29 cellular contexts compared by ENCODE assay signal in the genomic region with DNA sequence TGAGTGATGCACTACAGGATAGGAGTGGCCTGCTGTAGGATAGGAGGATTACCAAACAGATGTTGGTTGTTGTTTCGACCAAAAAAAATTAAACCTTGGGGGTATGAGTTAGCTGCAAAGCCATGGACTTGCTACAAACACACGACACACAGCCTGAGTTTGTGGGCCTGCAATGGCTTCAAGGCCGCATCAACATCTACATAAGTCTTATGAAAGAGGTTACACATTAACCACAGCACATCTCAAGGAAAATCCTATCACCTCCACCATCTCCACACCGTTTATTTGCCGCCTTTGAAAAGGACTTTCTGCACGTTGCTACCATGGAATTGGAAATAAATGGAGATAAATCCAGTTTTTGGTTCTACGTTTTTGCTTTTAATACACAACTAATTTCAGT. TPM values are rescaled to one million over a fixed set of nuclear protein-coding genes. Genes with fewer than 3 reads are reported as not detected.
A peak's percentile ranks its signal among the peaks of the same experiment; 100 is the strongest.
DNase-seq lines count a peak whose midpoint lies in the region; ATAC-seq and TF ChIP-seq lines count a peak whose summit lies in the region.
"Had no signal": no experiment of that assay in that cellular context is flagged by ENCODE, and none has a peak within 500 bp of the region (broad histone marks: within the 10 kb centered on the region; RNA-seq: fewer than 3 reads in every experiment).

No MANE protein-coding gene starts in this region.

- no peak for ATAC-seq in gastroesophageal sphincter
- ATAC-seq: HCT116; K562; psoas muscle; Right ventricle myocardium inferior; SK-N-SH treated with all-trans-retinoic acid at 6 μM for 48 hours; stimulated activated effector memory CD8-positive, alpha-beta T cell treated with anti-CD3 and anti-CD28 coated beads, Interleukin-12 subunit alpha, Interleukin-12 subunit beta, amount 100 ng/mL, for 72 hours had no signal

- H2BK15ac ChIP-seq in H9 (ENCODE audit: low read depth, low read length) = no peak overlapping the region

- TF ChIP-seq CTCF in H9 (conservative IDR thresholded peaks at IDR 0.05) (no peak), VCaP (conservative IDR thresholded peaks at IDR 0.05) (no peak), gastroesophageal sphincter (IDR thresholded peaks at IDR 0.05) (no peak), MM.1S (IDR thresholded peaks at IDR 0.05; ENCODE audit: low read length) (no peak)

- H2BK120ac ChIP-seq in H9 (ENCODE audit: low read depth, low read length, poor library complexity, severe bottlenecking) = no peak overlapping the region

- H2AFZ ChIP-seq in H9 (ENCODE audit: low read length) (no peak overlapping the region), MM.1S (ENCODE audit: low read length) (no peak overlapping the region)

- no peak overlapping the region for H3K4me3 Mint-ChIP-seq in H9
- H3K4me3 Mint-ChIP-seq: activated CD4-positive, alpha-beta memory T cell treated with anti-CD3 and anti-CD28 coated beads, Interleukin-2, amount 10 ng/mL, durations not matched to agents 7 days and 5 days; activated naive CD4-positive, alpha-beta T cell treated with anti-CD3 and anti-CD28 coated beads for 36 hours; stimulated activated effector memory CD8-positive, alpha-beta T cell treated with anti-CD3 and anti-CD28 coated beads, Interleukin-12 subunit alpha, Interleukin-12 subunit beta, amount 100 ng/mL, for 72 hours had no signal

- H3K9me3 Mint-ChIP-seq in H9 = no peaks in the 10 kb centered on the region
- H3K9me3 Mint-ChIP-seq: activated naive CD4-positive, alpha-beta T cell treated with anti-CD3 and anti-CD28 coated beads for 36 hours had no signal

- DNase-seq in H9 = peak; percentile 6
- no peak for DNase-seq in occipital lobe (lab: John Stamatoyannopoulos, UW)
- no peak for DNase-seq in dedifferentiated amniotic fluid mesenchymal stem cell (ENCODE audit: extremely low spot score)
- no peak for DNase-seq in Kasumi-1 (lab: John Stamatoyannopoulos, UW)
- no peak for DNase-seq in MM.1S
- DNase-seq: activated CD4-positive, alpha-beta memory T cell treated with anti-CD3 and anti-CD28 coated beads, Interleukin-2, amount 10 ng/mL, durations not matched to agents 7 days and 5 days; activated CD4-positive, alpha-beta T cell treated with anti-CD3 and anti-CD28 coated beads for 1 hour; activated CD8-positive, alpha-beta memory T cell treated with anti-CD3 and anti-CD28 coated beads, Interleukin-2, amount 50 U/mL, for 4 hours; activated naive CD4-positive, alpha-beta T cell treated with anti-CD3 and anti-CD28 coated beads for 36 hours; brain microvascular endothelial cell; C1 segment of cervical spinal cord; COR-L47; DMS79; effector CD4-positive, alpha-beta T cell; mesenchymal stem cell; MG63; NCI-H2029; NCI-H2227 treated with DMSO at 0.1 percent for 48 hours; NCI-H526; psoas muscle had no signal

- no peaks in the 10 kb centered on the region for H3K27me3 Mint-ChIP-seq in H9 (ENCODE audit: low read depth)

- no peak overlapping the region for H3K14ac ChIP-seq in H9 (ENCODE audit: insufficient read depth, low read length)

- H3K4me2 ChIP-seq in H9 (ENCODE audit: insufficient read depth, insufficient read length, low read length) = no peak overlapping the region
- H3K4me2 ChIP-seq in MM.1S (ENCODE audit: low read depth, low read length) = no peak overlapping the region

- H3K27ac ChIP-seq in H9 (ENCODE audit: insufficient read length, low read depth, low read length) (no peak overlapping the region), VCaP (peak overlapping the region; percentile 96), gastroesophageal sphincter (peak overlapping the region in 3 of 4 donors; percentile 31 to 99 (median 93)), rectal smooth muscle tissue (ENCODE audit: low read depth, low read length) (peak overlapping the region; percentile 66), MM.1S (ENCODE audit: low read length) (no peak overlapping the region)
- H3K27ac ChIP-seq: brain microvascular endothelial cell, epithelial cell of prostate, psoas muscle had no signal

- H4K5ac ChIP-seq in H9 (ENCODE audit: insufficient read length, low read depth, low read length) = no peak overlapping the region

- no peak overlapping the region for H3T11ph ChIP-seq in H9 (ENCODE audit: low read length)

- H3K56ac ChIP-seq in H9 (ENCODE audit: insufficient read length, low read depth, low read length) = no peak overlapping the region

- peaks cover 9% of the 10 kb centered on the region for H3K79me1 ChIP-seq in H9 (ENCODE audit: insufficient read depth, low read depth, low read length, poor library complexity, severe bottlenecking)

- H3K79me2 ChIP-seq in H9 (ENCODE audit: insufficient read depth, low read length) (peaks cover 88% of the 10 kb centered on the region), MM.1S (ENCODE audit: low read length) (peaks cover 100% of the 10 kb centered on the region)

- TF ChIP-seq EP300 in gastroesophageal sphincter (IDR thresholded peaks at IDR 0.05) = no peak

- H2BK20ac ChIP-seq in H9 (ENCODE audit: low read depth, low read length, poor library complexity, severe bottlenecking) = no peak overlapping the region

- H3K27me3 ChIP-seq in H9 (ENCODE audit: insufficient read depth, low read length) (no peaks in the 10 kb centered on the region), gastroesophageal sphincter (no peaks in the 10 kb centered on the region), rectal smooth muscle tissue (ENCODE audit: control insufficient read depth, insufficient read depth, low read length) (no peaks in the 10 kb centered on the region), MM.1S (replicated peaks; ENCODE audit: insufficient read depth, low read length) (no peaks in the 10 kb centered on the region)
- H3K27me3 ChIP-seq: brain microvascular endothelial cell, MG63 had no signal

- peaks cover 1 to 14% of the 10 kb centered on the region in 2 experiments for H3K4me1 Mint-ChIP-seq in H9

- H2BK5ac ChIP-seq in H9 (ENCODE audit: insufficient read length, low read length) = no peak overlapping the region

- no peaks in the 10 kb centered on the region for H3K9me3 ChIP-seq in H9 (ENCODE audit: control insufficient read depth, low read depth, low read length)
- H3K9me3 ChIP-seq in gastroesophageal sphincter = no peaks in the 10 kb centered on the region
- no peaks in the 10 kb centered on the region for H3K9me3 ChIP-seq in MM.1S (replicated peaks; ENCODE audit: insufficient read depth, low read length)
- H3K9me3 ChIP-seq: MG63, psoas muscle had no signal

- no peak for TF ChIP-seq POLR2A in gastroesophageal sphincter (IDR thresholded peaks at IDR 0.05)

- H3K36me3 ChIP-seq in gastroesophageal sphincter (no peaks in the 10 kb centered on the region), rectal smooth muscle tissue (ENCODE audit: control insufficient read depth, insufficient read depth, low read length) (no peaks in the 10 kb centered on the region), MM.1S (replicated peaks; ENCODE audit: insufficient read depth, low read length) (no peaks in the 10 kb centered on the region)
- H3K36me3 ChIP-seq: brain microvascular endothelial cell, MG63 had no signal

- H4K20me1 ChIP-seq in H9 (ENCODE audit: control insufficient read depth, insufficient read depth, insufficient read length) (no peaks in the 10 kb centered on the region), MM.1S (ENCODE audit: insufficient read depth, low read length) (0 out of 2 replicates have a peak, but pooled peaks cover 2% of the 10 kb centered on the region)

- no peak overlapping the region for H4K8ac ChIP-seq in H9 (replicated peaks; ENCODE audit: insufficient read length, low read depth, low read length)

- WGBS in H9 (ENCODE audit: extremely low coverage, insufficient read length, low lambda C conversion rate) = no CpG with 5 or more reads among the region's 7 CpGs
- 92 to 97% methylated on average over 6 to 7 of the region's 7 CpGs for WGBS in gastroesophageal sphincter (ENCODE audit: low coverage in 1 of 2), 2 donors

- no peak overlapping the region for H3K9ac ChIP-seq in H9 (ENCODE audit: extremely low read depth, insufficient read length, low read length)
- H3K9ac ChIP-seq in rectal smooth muscle tissue (ENCODE audit: low read length) = no peak overlapping the region
- no peak overlapping the region for H3K9ac ChIP-seq in MM.1S (ENCODE audit: low read length)

- no peak overlapping the region for H4K91ac ChIP-seq in H9 (ENCODE audit: insufficient read length, low read depth, low read length)

- no peak overlapping the region for H2AK5ac ChIP-seq in H9 (ENCODE audit: insufficient read length, low read length)

- H3K4me1 ChIP-seq in H9 (ENCODE audit: insufficient read depth, low read length) (peaks cover 42% of the 10 kb centered on the region), gastroesophageal sphincter (peaks cover 31 to 100% (median 59%) of the 10 kb centered on the region in 3 donors), rectal smooth muscle tissue (ENCODE audit: control insufficient read depth, insufficient read depth, low read length) (peaks cover 82% of the 10 kb centered on the region), MM.1S (ENCODE audit: low read length) (peaks cover 44% of the 10 kb centered on the region)

- peak overlapping the region in 1 of 3 experiments; percentile 37; a peak in 3 of 7 replicates for H3K27ac Mint-ChIP-seq in H9
- H3K27ac Mint-ChIP-seq: activated CD4-positive, alpha-beta memory T cell treated with anti-CD3 and anti-CD28 coated beads, Interleukin-2, amount 10 ng/mL, durations not matched to agents 7 days and 5 days; activated naive CD4-positive, alpha-beta T cell treated with anti-CD3 and anti-CD28 coated beads for 36 hours; stimulated activated effector memory CD8-positive, alpha-beta T cell treated with anti-CD3 and anti-CD28 coated beads, Interleukin-12 subunit alpha, Interleukin-12 subunit beta, amount 100 ng/mL, for 72 hours had no signal

- H3K4me3 ChIP-seq in gastroesophageal sphincter (no peak overlapping the region), rectal smooth muscle tissue (ENCODE audit: low read length) (peak overlapping the region; percentile 7), MM.1S (ENCODE audit: low read length) (no peak overlapping the region)
- H3K4me3 ChIP-seq: K562, MG63, psoas muscle had no signal

- no peak overlapping the region for H2BK12ac ChIP-seq in H9 (ENCODE audit: insufficient read length, low read depth, low read length)

- H3F3A ChIP-seq in MM.1S (ENCODE audit: insufficient read depth, low read length) = peaks cover 23% of the 10 kb centered on the region

- H3K18ac ChIP-seq in H9 (ENCODE audit: insufficient read length, low read depth, low read length) = no peak overlapping the region

- no peak overlapping the region for H3K4ac ChIP-seq in H9 (ENCODE audit: low read depth, low read length)

- H3K9me2 ChIP-seq in MM.1S (replicated peaks; ENCODE audit: insufficient read depth, low read length) = no peaks in the 10 kb centered on the region

- H3K36me3 Mint-ChIP-seq in H9 (ENCODE audit: insufficient read depth in 1 of 3, low read depth in 3 of 3) = peaks cover 0 to 1% (median 0%) of the 10 kb centered on the region in 3 experiments; a peak in 2 of 7 replicates

- H3K23me2 ChIP-seq in H9 (ENCODE audit: insufficient read length, low read depth, low read length, poor library complexity, severe bottlenecking) = no peaks in the 10 kb centered on the region

- H3K23ac ChIP-seq in H9 (ENCODE audit: insufficient read length, low read depth, low read length) = no peak overlapping the region

RNA-seq across cellular contexts. Expression of gene LRIG1, which starts 23.0 kb away (rescaled TPM):
- total RNA-seq in H9 (2021) (63.3 and 70.3 TPM in 2 replicates), gastroesophageal sphincter (100 to 1,000 TPM; 104 to 217 (median 157) TPM), occipital lobe (72.7 TPM)

Comparison
In these comparisons a context has a peak if more than half of its experiments do, and no peak if none do; other contexts are left out.
1. H3K27ac ChIP-seq: peak in VCaP (single experiment), gastroesophageal sphincter (3 of 4) and rectal smooth muscle tissue (single experiment); none in H9 (single experiment) and MM.1S (single experiment).